ENCODE assay signal across 28 cellular contexts in the genomic region with DNA sequence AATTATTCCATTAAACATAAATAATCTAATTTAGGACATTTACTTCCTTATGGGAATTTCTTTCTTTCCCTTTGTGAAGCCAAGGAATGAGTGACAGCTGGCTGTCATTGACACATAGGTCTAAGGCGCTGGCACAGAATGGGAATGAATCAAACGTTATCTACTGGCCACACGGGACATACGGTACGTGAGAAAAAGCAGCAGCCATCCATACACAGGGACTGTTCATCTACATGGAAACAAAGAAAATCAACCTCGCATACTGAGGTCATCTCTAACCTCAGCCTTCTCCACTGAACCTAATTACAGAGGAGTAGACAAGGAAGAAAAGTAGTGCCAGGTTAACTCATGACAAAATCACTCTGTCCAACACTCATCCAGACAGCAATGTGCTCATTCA.
"Had no signal": no experiment of that assay in that cellular context is flagged by ENCODE, and none has a peak within 500 bp of the region (broad histone marks: within the 10 kb centered on the region; RNA-seq: fewer than 3 reads in every experiment).

No MANE protein-coding gene starts in this region.

- ATAC-seq: stimulated activated effector memory CD8-positive, alpha-beta T cell treated with anti-CD3 and anti-CD28 coated beads, Interleukin-12 subunit alpha, Interleukin-12 subunit beta, amount 100 ng/mL, for 72 hours; stimulated activated memory B cell treated with anti-CD40 and anti-IgM and Interleukin-4, amounts not matched to agents 10 μg/mL and 1 μg/mL and 100 μg/mL, for 72 hours; stimulated activated naive B cell treated with anti-CD40 and anti-IgM and Interleukin-4, amounts not matched to agents 10 μg/mL and 1 μg/mL and 100 μg/mL, for 72 hours; stimulated activated naive CD8-positive, alpha-beta T cell treated with anti-CD3 and anti-CD28 coated beads, Interleukin-15, amount 100 ng/mL, for 72 hours; stimulated activated naive CD8-positive, alpha-beta T cell treated with anti-CD3 and anti-CD28 coated beads, Interleukin-15, Interleukin-2, amounts not matched to agents 100 U/mL and 50 U/mL, for 24 hours; upper lobe of right lung had no signal

- H3K4me1 Mint-ChIP-seq: stimulated activated effector memory CD8-positive, alpha-beta T cell treated with anti-CD3 and anti-CD28 coated beads, Interleukin-12 subunit alpha, Interleukin-12 subunit beta, amount 100 ng/mL, for 72 hours; stimulated activated memory B cell treated with anti-CD40 and anti-IgM and Interleukin-4, amounts not matched to agents 10 μg/mL and 1 μg/mL and 100 μg/mL, for 72 hours; stimulated activated naive B cell treated with anti-CD40 and anti-IgM and Interleukin-4, amounts not matched to agents 10 μg/mL and 1 μg/mL and 100 μg/mL, for 72 hours; stimulated activated naive CD8-positive, alpha-beta T cell treated with anti-CD3 and anti-CD28 coated beads, Interleukin-15, amount 100 ng/mL, for 72 hours had no signal

- H3K4me1 ChIP-seq: stomach, suprapubic skin, testis, thyroid gland, tibial artery, tibial nerve, upper lobe of left lung, upper lobe of right lung, uterus, vagina had no signal

- H3K27ac Mint-ChIP-seq: stimulated activated effector memory CD8-positive, alpha-beta T cell treated with anti-CD3 and anti-CD28 coated beads, Interleukin-12 subunit alpha, Interleukin-12 subunit beta, amount 100 ng/mL, for 72 hours; stimulated activated memory B cell treated with anti-CD40 and anti-IgM and Interleukin-4, amounts not matched to agents 10 μg/mL and 1 μg/mL and 100 μg/mL, for 72 hours; stimulated activated naive B cell treated with anti-CD40 and anti-IgM and Interleukin-4, amounts not matched to agents 10 μg/mL and 1 μg/mL and 100 μg/mL, for 72 hours; stimulated activated naive CD8-positive, alpha-beta T cell treated with anti-CD3 and anti-CD28 coated beads, Interleukin-15, amount 100 ng/mL, for 72 hours; stimulated activated naive CD8-positive, alpha-beta T cell treated with anti-CD3 and anti-CD28 coated beads, Interleukin-15, Interleukin-2, amounts not matched to agents 100 ng/mL and 50 ng/mL, for 24 hours; type B pancreatic cell had no signal

- H3K36me3 ChIP-seq: stomach, suprapubic skin, thoracic aorta, tibial artery, tibial nerve, transverse colon, upper lobe of left lung, upper lobe of right lung, uterus, vagina had no signal

- H3K4me3 ChIP-seq: stomach, suprapubic skin, testis, thoracic aorta, thyroid gland, tibial artery, tibial nerve, transverse colon, upper lobe of left lung, upper lobe of right lung, uterus, vagina had no signal

- H3K9me3 ChIP-seq: stomach, suprapubic skin, testis, thoracic aorta, thyroid gland, tibial artery, tibial nerve, transverse colon, upper lobe of left lung, upper lobe of right lung, uterus, vagina had no signal

- DNase-seq: stimulated activated CD4-positive, alpha-beta T cell treated with anti-CD3 and anti-CD28 coated beads, Interleukin-2, amount 100 ng/mL, for 48 hours; stimulated activated CD4-positive, alpha-beta T cell treated with anti-CD3 and anti-CD28 coated beads, Interleukin-4, amount 100 ng/mL, for 1 hour; stimulated activated CD4-positive, alpha-beta T cell treated with anti-CD3 and anti-CD28 coated beads, Interleukin-4, amount 100 ng/mL, for 24 hours; stimulated activated CD4-positive, alpha-beta T cell treated with anti-CD3 and anti-CD28 coated beads, Interleukin-4, amount 100 ng/mL, for 4 hours; stimulated activated CD8-positive, alpha-beta memory T cell treated with anti-CD3 and anti-CD28 coated beads, Interleukin-4, amount 100 ng/mL, for 48 hours; stimulated activated naive B cell treated with anti-CD40 and anti-IgM and Interleukin-4, amounts not matched to agents 10 μg/mL and 1 μg/mL and 100 μg/mL, for 72 hours; stimulated activated naive CD4-positive, alpha-beta T cell; stimulated activated naive CD4-positive, alpha-beta T cell treated with Interleukin-2 at 50 U/mL for 16 hours; stimulated activated naive CD8-positive, alpha-beta T cell treated with anti-CD3 and anti-CD28 coated beads, Interleukin-15, amount 100 ng/mL, for 72 hours; stimulated activated naive CD8-positive, alpha-beta T cell treated with anti-CD3 and anti-CD28 coated beads, Interleukin-15, Interleukin-2, amounts not matched to agents 100 U/mL and 50 U/mL, for 24 hours; stomach; substantia nigra; testis; thyroid gland; tibial artery; transverse colon; trophoblast cell; upper lobe of left lung; upper lobe of right lung; uterus had no signal

- H3K27me3 ChIP-seq: stomach, suprapubic skin, testis, thyroid gland, tibial artery, tibial nerve, transverse colon, upper lobe of left lung, upper lobe of right lung, uterus, vagina had no signal

- H3K27me3 Mint-ChIP-seq: stimulated activated memory B cell treated with anti-CD40 and anti-IgM and Interleukin-4, amounts not matched to agents 10 μg/mL and 1 μg/mL and 100 μg/mL, for 72 hours; stimulated activated naive B cell treated with anti-CD40 and anti-IgM and Interleukin-4, amounts not matched to agents 10 μg/mL and 1 μg/mL and 100 μg/mL, for 72 hours; stimulated activated naive CD8-positive, alpha-beta T cell treated with anti-CD3 and anti-CD28 coated beads, Interleukin-15, amount 100 ng/mL, for 72 hours; type B pancreatic cell had no signal

- H3K4me3 Mint-ChIP-seq: stimulated activated effector memory CD8-positive, alpha-beta T cell treated with anti-CD3 and anti-CD28 coated beads, Interleukin-12 subunit alpha, Interleukin-12 subunit beta, amount 100 ng/mL, for 72 hours; stimulated activated memory B cell treated with anti-CD40 and anti-IgM and Interleukin-4, amounts not matched to agents 10 μg/mL and 1 μg/mL and 100 μg/mL, for 72 hours; stimulated activated naive B cell treated with anti-CD40 and anti-IgM and Interleukin-4, amounts not matched to agents 10 μg/mL and 1 μg/mL and 100 μg/mL, for 72 hours; stimulated activated naive CD8-positive, alpha-beta T cell treated with anti-CD3 and anti-CD28 coated beads, Interleukin-15, amount 100 ng/mL, for 72 hours; stimulated activated naive CD8-positive, alpha-beta T cell treated with anti-CD3 and anti-CD28 coated beads, Interleukin-15, Interleukin-2, amounts not matched to agents 100 ng/mL and 50 ng/mL, for 24 hours; type B pancreatic cell had no signal

- H3K36me3 Mint-ChIP-seq: stimulated activated effector memory CD8-positive, alpha-beta T cell treated with anti-CD3 and anti-CD28 coated beads, Interleukin-12 subunit alpha, Interleukin-12 subunit beta, amount 100 ng/mL, for 72 hours; stimulated activated memory B cell treated with anti-CD40 and anti-IgM and Interleukin-4, amounts not matched to agents 10 μg/mL and 1 μg/mL and 100 μg/mL, for 72 hours; stimulated activated naive B cell treated with anti-CD40 and anti-IgM and Interleukin-4, amounts not matched to agents 10 μg/mL and 1 μg/mL and 100 μg/mL, for 72 hours; type B pancreatic cell had no signal

- H3K27ac ChIP-seq: stomach, suprapubic skin, testis, thoracic aorta, thyroid gland, tibial artery, tibial nerve, transverse colon, upper lobe of left lung, upper lobe of right lung, uterus, vagina had no signal

- H3K9me3 Mint-ChIP-seq: stimulated activated memory B cell treated with anti-CD40 and anti-IgM and Interleukin-4, amounts not matched to agents 10 μg/mL and 1 μg/mL and 100 μg/mL, for 72 hours; stimulated activated naive B cell treated with anti-CD40 and anti-IgM and Interleukin-4, amounts not matched to agents 10 μg/mL and 1 μg/mL and 100 μg/mL, for 72 hours; stimulated activated naive CD8-positive, alpha-beta T cell treated with anti-CD3 and anti-CD28 coated beads, Interleukin-15, amount 100 ng/mL, for 72 hours; stimulated activated naive CD8-positive, alpha-beta T cell treated with anti-CD3 and anti-CD28 coated beads, Interleukin-15, Interleukin-2, amounts not matched to agents 100 ng/mL and 50 ng/mL, for 24 hours; type B pancreatic cell had no signal
